In the genomic region with DNA sequence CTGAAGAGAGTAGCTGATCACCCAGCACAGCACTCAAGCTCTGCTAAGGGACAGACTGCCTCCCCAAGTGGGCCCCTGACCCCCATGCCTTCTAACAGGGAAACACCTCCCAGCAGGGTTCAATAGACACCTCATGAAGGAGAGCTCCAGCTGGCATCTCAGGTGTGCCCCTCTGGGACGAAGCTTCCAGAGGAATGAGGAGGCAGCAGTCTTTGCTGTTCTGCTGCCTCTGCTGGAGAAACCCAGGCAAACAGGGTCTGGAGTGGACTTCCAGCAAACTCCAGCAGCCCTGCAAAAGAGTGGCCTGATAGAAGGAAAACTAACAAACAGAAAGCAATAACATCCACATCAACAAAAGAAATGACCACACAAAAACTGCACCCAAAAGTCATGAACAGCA, we compare ENCODE assay signal across 27 cellular contexts.
"Had no signal": no experiment of that assay in that cellular context is flagged by ENCODE, and none has a peak within 500 bp of the region (broad histone marks: within the 10 kb centered on the region; RNA-seq: fewer than 3 reads in every experiment).

No MANE protein-coding gene starts in this region.

- H3K36me3 ChIP-seq: brain microvascular endothelial cell, esophagus squamous epithelium, gastroesophageal sphincter, heart right ventricle had no signal

- H3K4me3 Mint-ChIP-seq: activated B cell treated with CpG ODN at 0.5 μM for 24 hours; activated CD4-positive, alpha-beta memory T cell treated with anti-CD3 and anti-CD28 coated beads for 36 hours; activated CD8-positive, alpha-beta T cell treated with anti-CD3 and anti-CD28 coated beads, Interleukin-2, amount 10 ng/mL, durations not matched to agents 7 days and 5 days; activated naive CD4-positive, alpha-beta T cell treated with anti-CD3 and anti-CD28 coated beads, Interleukin-2, amount 10 ng/mL, durations not matched to agents 7 days and 5 days; activated naive CD8-positive, alpha-beta T cell; activated T-cell treated with anti-CD3 and anti-CD28 coated beads, Interleukin-2, amount 50 U/mL, for 24 hours; activated T-cell treated with anti-CD3 and anti-CD28 coated beads, Interleukin-2, amount 50 U/mL, for 72 hours; central memory CD8-positive, alpha-beta T cell; dendritic cell treated with granulocyte-macrophage colony-stimulating factor and Interleukin-4, amounts not matched to agents 40 ng/mL and 50 ng/mL, for 4 days had no signal

- H3K27me3 Mint-ChIP-seq: activated B cell treated with CpG ODN at 0.5 μM for 24 hours; activated CD4-positive, alpha-beta memory T cell treated with anti-CD3 and anti-CD28 coated beads for 36 hours; activated naive CD4-positive, alpha-beta T cell treated with anti-CD3 and anti-CD28 coated beads, Interleukin-2, amount 10 ng/mL, durations not matched to agents 7 days and 5 days; activated T-cell treated with anti-CD3 and anti-CD28 coated beads, Interleukin-2, amount 50 U/mL, for 24 hours; central memory CD8-positive, alpha-beta T cell; dendritic cell treated with granulocyte-macrophage colony-stimulating factor and Interleukin-4, amounts not matched to agents 40 ng/mL and 50 ng/mL, for 4 days had no signal

- H3K36me3 Mint-ChIP-seq: activated CD4-positive, alpha-beta memory T cell treated with anti-CD3 and anti-CD28 coated beads for 36 hours; activated naive CD4-positive, alpha-beta T cell treated with anti-CD3 and anti-CD28 coated beads, Interleukin-2, amount 10 ng/mL, durations not matched to agents 7 days and 5 days; activated naive CD8-positive, alpha-beta T cell had no signal

- H3K4me1 Mint-ChIP-seq: activated B cell treated with CpG ODN at 0.5 μM for 24 hours; activated naive CD4-positive, alpha-beta T cell treated with anti-CD3 and anti-CD28 coated beads, Interleukin-2, amount 10 ng/mL, durations not matched to agents 7 days and 5 days; central memory CD8-positive, alpha-beta T cell had no signal

- ATAC-seq: activated CD4-positive, CD25-positive, alpha-beta regulatory T cell treated with anti-CD3 and anti-CD28 coated beads, Interleukin-2, amount 50 U/mL, for 24 hours; activated CD8-positive, alpha-beta T cell treated with anti-CD3 and anti-CD28 coated beads, Interleukin-2, amount 10 ng/mL, durations not matched to agents 7 days and 5 days; activated T-cell treated with anti-CD3 and anti-CD28 coated beads, Interleukin-2, amount 50 U/mL, for 72 hours; gastroesophageal sphincter; heart right ventricle had no signal

- H3K9me3 Mint-ChIP-seq: activated naive CD4-positive, alpha-beta T cell treated with anti-CD3 and anti-CD28 coated beads, Interleukin-2, amount 10 ng/mL, durations not matched to agents 7 days and 5 days had no signal

- H3K27me3 ChIP-seq: brain microvascular endothelial cell, dorsolateral prefrontal cortex, esophagus squamous epithelium, gastroesophageal sphincter, heart right ventricle had no signal

- H3K9me3 ChIP-seq: esophagus squamous epithelium had no signal

- H3K27ac ChIP-seq: brain microvascular endothelial cell, coronary artery, dorsolateral prefrontal cortex, esophagus squamous epithelium, gastroesophageal sphincter, heart right ventricle had no signal

- H3K4me1 ChIP-seq: esophagus squamous epithelium, gastroesophageal sphincter, heart right ventricle had no signal

- H3K27ac Mint-ChIP-seq: activated B cell treated with CpG ODN at 0.5 μM for 24 hours; activated CD4-positive, alpha-beta memory T cell treated with anti-CD3 and anti-CD28 coated beads for 36 hours; activated CD8-positive, alpha-beta T cell treated with anti-CD3 and anti-CD28 coated beads, Interleukin-2, amount 10 ng/mL, durations not matched to agents 7 days and 5 days; activated naive CD4-positive, alpha-beta T cell treated with anti-CD3 and anti-CD28 coated beads, Interleukin-2, amount 10 ng/mL, durations not matched to agents 7 days and 5 days; activated naive CD8-positive, alpha-beta T cell; activated T-cell treated with anti-CD3 and anti-CD28 coated beads, Interleukin-2, amount 50 U/mL, for 24 hours; activated T-cell treated with anti-CD3 and anti-CD28 coated beads, Interleukin-2, amount 50 U/mL, for 72 hours; dendritic cell treated with granulocyte-macrophage colony-stimulating factor and Interleukin-4, amounts not matched to agents 40 ng/mL and 50 ng/mL, for 4 days had no signal

- DNase-seq: activated B cell treated with CpG ODN at 0.5 μM for 24 hours; activated CD4-positive, alpha-beta memory T cell treated with anti-CD3 and anti-CD28 coated beads for 36 hours; activated CD4-positive, alpha-beta T cell treated with anti-CD3 and anti-CD28 coated beads for 48 hours; activated CD4-positive, alpha-beta T cell treated with anti-CD3 and anti-CD28 coated beads, Interleukin-2, amount 50 U/mL, for 1 hour; activated CD8-positive, alpha-beta memory T cell treated with anti-CD3 and anti-CD28 coated beads, Interleukin-2, amount 50 U/mL, for 48 hours; activated CD8-positive, alpha-beta T cell treated with anti-CD3 and anti-CD28 coated beads, Interleukin-2, amount 10 ng/mL, durations not matched to agents 7 days and 5 days; activated gamma-delta T cell; activated naive CD4-positive, alpha-beta T cell; activated naive CD4-positive, alpha-beta T cell treated with anti-CD3 and anti-CD28 coated beads, Interleukin-2, amount 10 ng/mL, durations not matched to agents 7 days and 5 days; activated T-cell treated with anti-CD3 and anti-CD28 coated beads for 4 hours; activated T-cell treated with anti-CD3 and anti-CD28 coated beads, Interleukin-2, amount 50 U/mL, for 24 hours; activated T-cell treated with anti-CD3 and anti-CD28 coated beads, Interleukin-2, amount 50 U/mL, for 72 hours; amniotic stem cell; anterior cingulate cortex; brain microvascular endothelial cell; dorsolateral prefrontal cortex; effector memory CD4-positive, alpha-beta T cell; esophagus squamous epithelium; foreskin melanocyte; heart right ventricle; T-helper 2 cell had no signal

- H3K4me3 ChIP-seq: coronary artery, dorsolateral prefrontal cortex, esophagus squamous epithelium, gastroesophageal sphincter, heart right ventricle had no signal
